1 cellular context compared by ENCODE assay signal in the genomic region with DNA sequence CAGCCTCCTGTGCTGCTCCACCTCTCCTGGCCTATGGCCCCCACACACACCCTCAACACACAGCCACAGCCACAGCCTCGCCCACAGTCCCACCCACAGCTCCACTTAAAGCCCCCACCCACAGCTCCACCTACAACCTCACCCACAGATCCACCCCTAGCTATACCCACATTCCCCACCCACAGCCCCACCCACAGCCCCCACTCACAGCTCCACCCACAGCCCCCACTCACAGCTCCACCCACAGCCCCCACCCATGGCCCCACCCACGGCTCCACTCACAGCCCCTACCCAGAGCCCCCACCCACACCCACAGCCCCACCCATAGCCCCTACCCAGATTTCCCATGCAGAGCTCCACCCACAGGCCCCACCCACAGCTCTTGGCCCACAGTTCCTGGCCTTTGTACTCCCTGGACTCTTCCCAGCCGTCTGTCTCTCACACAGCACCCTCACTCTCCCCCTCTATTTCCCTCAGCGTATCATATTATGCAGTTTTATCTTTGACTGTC.
TF ChIP-seq lines count a peak whose summit lies in the region.

No MANE protein-coding gene starts in this region.

TF ChIP-seq in K562, 482 proteins besides CTCF, POLR2A, EP300 and RAD21:
- no peak for TF ChIP-seq FUS (optimal IDR thresholded peaks at IDR 0.05; ENCODE audit: low read depth, low read length)
- TF ChIP-seq, protein P1, sequence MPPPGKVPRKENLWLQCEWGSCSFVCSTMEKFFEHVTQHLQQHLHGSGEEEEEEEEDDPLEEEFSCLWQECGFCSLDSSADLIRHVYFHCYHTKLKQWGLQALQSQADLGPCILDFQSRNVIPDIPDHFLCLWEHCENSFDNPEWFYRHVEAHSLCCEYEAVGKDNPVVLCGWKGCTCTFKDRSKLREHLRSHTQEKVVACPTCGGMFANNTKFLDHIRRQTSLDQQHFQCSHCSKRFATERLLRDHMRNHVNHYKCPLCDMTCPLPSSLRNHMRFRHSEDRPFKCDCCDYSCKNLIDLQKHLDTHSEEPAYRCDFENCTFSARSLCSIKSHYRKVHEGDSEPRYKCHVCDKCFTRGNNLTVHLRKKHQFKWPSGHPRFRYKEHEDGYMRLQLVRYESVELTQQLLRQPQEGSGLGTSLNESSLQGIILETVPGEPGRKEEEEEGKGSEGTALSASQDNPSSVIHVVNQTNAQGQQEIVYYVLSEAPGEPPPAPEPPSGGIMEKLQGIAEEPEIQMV (tag; conservative IDR thresholded peaks at IDR 0.05; ENCODE audit: low read depth), result no peak
- no peak for TF ChIP-seq HDAC8 (tag; IDR thresholded peaks at IDR 0.05)
- TF ChIP-seq, protein P2, sequence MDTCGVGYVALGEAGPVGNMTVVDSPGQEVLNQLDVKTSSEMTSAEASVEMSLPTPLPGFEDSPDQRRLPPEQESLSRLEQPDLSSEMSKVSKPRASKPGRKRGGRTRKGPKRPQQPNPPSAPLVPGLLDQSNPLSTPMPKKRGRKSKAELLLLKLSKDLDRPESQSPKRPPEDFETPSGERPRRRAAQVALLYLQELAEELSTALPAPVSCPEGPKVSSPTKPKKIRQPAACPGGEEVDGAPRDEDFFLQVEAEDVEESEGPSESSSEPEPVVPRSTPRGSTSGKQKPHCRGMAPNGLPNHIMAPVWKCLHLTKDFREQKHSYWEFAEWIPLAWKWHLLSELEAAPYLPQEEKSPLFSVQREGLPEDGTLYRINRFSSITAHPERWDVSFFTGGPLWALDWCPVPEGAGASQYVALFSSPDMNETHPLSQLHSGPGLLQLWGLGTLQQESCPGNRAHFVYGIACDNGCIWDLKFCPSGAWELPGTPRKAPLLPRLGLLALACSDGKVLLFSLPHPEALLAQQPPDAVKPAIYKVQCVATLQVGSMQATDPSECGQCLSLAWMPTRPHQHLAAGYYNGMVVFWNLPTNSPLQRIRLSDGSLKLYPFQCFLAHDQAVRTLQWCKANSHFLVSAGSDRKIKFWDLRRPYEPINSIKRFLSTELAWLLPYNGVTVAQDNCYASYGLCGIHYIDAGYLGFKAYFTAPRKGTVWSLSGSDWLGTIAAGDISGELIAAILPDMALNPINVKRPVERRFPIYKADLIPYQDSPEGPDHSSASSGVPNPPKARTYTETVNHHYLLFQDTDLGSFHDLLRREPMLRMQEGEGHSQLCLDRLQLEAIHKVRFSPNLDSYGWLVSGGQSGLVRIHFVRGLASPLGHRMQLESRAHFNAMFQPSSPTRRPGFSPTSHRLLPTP (IDR thresholded peaks at IDR 0.05; ENCODE audit: borderline replicate concordance, extremely low read depth, insufficient read length), result no peak
- TF ChIP-seq ZBTB17 (CRISPR knock-in tag; IDR thresholded peaks at IDR 0.05), result no peak
- TF ChIP-seq MYBL2 (IDR thresholded peaks at IDR 0.05; ENCODE audit: low read depth), result no peak
- TF ChIP-seq MYBL2 (CRISPR knock-in tag; IDR thresholded peaks at IDR 0.05; ENCODE audit: borderline replicate concordance), result no peak
- TF ChIP-seq SIX5 (IDR thresholded peaks at IDR 0.05; ENCODE audit: borderline replicate concordance in 1 of 2, insufficient read depth in 1 of 2, low read depth in 1 of 2, low read length in 2 of 2), result no peak
- no peak for TF ChIP-seq SMAD3 (CRISPR knock-in tag; conservative IDR thresholded peaks at IDR 0.05)
- no peak for TF ChIP-seq RFX7 (CRISPR knock-in tag; IDR thresholded peaks at IDR 0.05)
- no peak for TF ChIP-seq MAFF (IDR thresholded peaks at IDR 0.05; ENCODE audit: low read length)
- TF ChIP-seq NR2F6 (CRISPR knock-in tag; IDR thresholded peaks at IDR 0.05), result no peak
- TF ChIP-seq, protein P3, sequence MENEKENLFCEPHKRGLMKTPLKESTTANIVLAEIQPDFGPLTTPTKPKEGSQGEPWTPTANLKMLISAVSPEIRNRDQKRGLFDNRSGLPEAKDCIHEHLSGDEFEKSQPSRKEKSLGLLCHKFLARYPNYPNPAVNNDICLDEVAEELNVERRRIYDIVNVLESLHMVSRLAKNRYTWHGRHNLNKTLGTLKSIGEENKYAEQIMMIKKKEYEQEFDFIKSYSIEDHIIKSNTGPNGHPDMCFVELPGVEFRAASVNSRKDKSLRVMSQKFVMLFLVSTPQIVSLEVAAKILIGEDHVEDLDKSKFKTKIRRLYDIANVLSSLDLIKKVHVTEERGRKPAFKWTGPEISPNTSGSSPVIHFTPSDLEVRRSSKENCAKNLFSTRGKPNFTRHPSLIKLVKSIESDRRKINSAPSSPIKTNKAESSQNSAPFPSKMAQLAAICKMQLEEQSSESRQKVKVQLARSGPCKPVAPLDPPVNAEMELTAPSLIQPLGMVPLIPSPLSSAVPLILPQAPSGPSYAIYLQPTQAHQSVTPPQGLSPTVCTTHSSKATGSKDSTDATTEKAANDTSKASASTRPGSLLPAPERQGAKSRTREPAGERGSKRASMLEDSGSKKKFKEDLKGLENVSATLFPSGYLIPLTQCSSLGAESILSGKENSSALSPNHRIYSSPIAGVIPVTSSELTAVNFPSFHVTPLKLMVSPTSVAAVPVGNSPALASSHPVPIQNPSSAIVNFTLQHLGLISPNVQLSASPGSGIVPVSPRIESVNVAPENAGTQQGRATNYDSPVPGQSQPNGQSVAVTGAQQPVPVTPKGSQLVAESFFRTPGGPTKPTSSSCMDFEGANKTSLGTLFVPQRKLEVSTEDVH (IDR thresholded peaks at IDR 0.05; ENCODE audit: low read depth, partially characterized antibody), result no peak
- TF ChIP-seq COPS2 (conservative IDR thresholded peaks at IDR 0.05), result no peak
- TF ChIP-seq CREM (IDR thresholded peaks at IDR 0.05; ENCODE audit: low read depth), result no peak
- TF ChIP-seq, protein P4, sequence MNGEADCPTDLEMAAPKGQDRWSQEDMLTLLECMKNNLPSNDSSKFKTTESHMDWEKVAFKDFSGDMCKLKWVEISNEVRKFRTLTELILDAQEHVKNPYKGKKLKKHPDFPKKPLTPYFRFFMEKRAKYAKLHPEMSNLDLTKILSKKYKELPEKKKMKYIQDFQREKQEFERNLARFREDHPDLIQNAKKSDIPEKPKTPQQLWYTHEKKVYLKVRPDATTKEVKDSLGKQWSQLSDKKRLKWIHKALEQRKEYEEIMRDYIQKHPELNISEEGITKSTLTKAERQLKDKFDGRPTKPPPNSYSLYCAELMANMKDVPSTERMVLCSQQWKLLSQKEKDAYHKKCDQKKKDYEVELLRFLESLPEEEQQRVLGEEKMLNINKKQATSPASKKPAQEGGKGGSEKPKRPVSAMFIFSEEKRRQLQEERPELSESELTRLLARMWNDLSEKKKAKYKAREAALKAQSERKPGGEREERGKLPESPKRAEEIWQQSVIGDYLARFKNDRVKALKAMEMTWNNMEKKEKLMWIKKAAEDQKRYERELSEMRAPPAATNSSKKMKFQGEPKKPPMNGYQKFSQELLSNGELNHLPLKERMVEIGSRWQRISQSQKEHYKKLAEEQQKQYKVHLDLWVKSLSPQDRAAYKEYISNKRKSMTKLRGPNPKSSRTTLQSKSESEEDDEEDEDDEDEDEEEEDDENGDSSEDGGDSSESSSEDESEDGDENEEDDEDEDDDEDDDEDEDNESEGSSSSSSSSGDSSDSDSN (IDR thresholded peaks at IDR 0.05; ENCODE audit: borderline replicate concordance in 1 of 2, low read depth in 2 of 2, low read length in 2 of 2), result no peak
- TF ChIP-seq, protein P5, sequence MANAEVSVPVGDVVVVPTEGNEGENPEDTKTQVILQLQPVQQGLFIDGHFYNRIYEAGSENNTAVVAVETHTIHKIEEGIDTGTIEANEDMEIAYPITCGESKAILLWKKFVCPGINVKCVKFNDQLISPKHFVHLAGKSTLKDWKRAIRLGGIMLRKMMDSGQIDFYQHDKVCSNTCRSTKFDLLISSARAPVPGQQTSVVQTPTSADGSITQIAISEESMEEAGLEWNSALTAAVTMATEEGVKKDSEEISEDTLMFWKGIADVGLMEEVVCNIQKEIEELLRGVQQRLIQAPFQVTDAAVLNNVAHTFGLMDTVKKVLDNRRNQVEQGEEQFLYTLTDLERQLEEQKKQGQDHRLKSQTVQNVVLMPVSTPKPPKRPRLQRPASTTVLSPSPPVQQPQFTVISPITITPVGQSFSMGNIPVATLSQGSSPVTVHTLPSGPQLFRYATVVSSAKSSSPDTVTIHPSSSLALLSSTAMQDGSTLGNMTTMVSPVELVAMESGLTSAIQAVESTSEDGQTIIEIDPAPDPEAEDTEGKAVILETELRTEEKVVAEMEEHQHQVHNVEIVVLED (CRISPR knock-in tag; IDR thresholded peaks at IDR 0.05), result no peak
- TF ChIP-seq, protein P6, sequence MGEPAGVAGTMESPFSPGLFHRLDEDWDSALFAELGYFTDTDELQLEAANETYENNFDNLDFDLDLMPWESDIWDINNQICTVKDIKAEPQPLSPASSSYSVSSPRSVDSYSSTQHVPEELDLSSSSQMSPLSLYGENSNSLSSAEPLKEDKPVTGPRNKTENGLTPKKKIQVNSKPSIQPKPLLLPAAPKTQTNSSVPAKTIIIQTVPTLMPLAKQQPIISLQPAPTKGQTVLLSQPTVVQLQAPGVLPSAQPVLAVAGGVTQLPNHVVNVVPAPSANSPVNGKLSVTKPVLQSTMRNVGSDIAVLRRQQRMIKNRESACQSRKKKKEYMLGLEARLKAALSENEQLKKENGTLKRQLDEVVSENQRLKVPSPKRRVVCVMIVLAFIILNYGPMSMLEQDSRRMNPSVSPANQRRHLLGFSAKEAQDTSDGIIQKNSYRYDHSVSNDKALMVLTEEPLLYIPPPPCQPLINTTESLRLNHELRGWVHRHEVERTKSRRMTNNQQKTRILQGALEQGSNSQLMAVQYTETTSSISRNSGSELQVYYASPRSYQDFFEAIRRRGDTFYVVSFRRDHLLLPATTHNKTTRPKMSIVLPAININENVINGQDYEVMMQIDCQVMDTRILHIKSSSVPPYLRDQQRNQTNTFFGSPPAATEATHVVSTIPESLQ (CRISPR knock-in tag; IDR thresholded peaks at IDR 0.05), result no peak
- no peak for TF ChIP-seq ZNF76 (CRISPR knock-in tag; IDR thresholded peaks at IDR 0.05; ENCODE audit: borderline replicate concordance)
- TF ChIP-seq ZNF445 (CRISPR knock-in tag; IDR thresholded peaks at IDR 0.05; ENCODE audit: low read depth), result no peak
